5 cellular contexts compared by ENCODE assay signal in the genomic region with DNA sequence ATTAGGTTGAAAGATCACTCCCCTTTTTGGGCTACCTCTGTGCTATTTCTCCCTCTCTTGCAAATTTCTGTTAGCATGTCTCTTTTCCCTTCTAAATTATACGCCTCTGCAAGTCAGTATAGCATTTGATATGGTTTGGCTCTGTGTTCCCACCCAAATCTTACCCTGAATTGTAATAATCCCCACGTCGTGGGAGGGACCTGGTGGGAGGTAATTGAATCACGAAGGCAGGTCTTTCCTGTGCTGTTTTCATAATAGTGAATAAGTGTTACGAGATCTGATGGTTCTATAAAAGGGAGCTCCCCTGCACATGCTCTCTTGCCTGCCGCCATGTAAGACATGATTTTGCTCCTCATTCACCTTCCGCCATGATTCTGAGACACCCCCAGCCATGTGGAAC.
"Had no signal": no experiment of that assay in that cellular context is flagged by ENCODE, and none has a peak within 500 bp of the region (broad histone marks: within the 10 kb centered on the region; RNA-seq: fewer than 3 reads in every experiment).

No MANE protein-coding gene starts in this region.

- ATAC-seq: GM23338, HepG2 had no signal

- H3K27ac Mint-ChIP-seq: GM23338, H9 had no signal

- H3K4me3 Mint-ChIP-seq: GM23338, H9, IgD-negative memory B cell had no signal

- DNase-seq: H9, HCEC 1CT had no signal

- H3K9me3 Mint-ChIP-seq: GM23338, H9 had no signal

- H3K4me1 Mint-ChIP-seq: GM23338, H9 had no signal

- H3K27me3 Mint-ChIP-seq: IgD-negative memory B cell had no signal
